In genomic region chrX:155027509-155028066, GRCh38 we compare ENCODE assay signal across 8 cellular contexts. TPM values are rescaled to one million over a fixed set of nuclear protein-coding genes. Genes with fewer than 3 reads are reported as not detected.
DNase-seq lines count a peak whose midpoint lies in the region; ATAC-seq, FAIRE-seq and TF ChIP-seq lines count a peak whose summit lies in the region.

No MANE protein-coding gene starts in this region.

- peaks cover 11 to 23% of the 10 kb centered on the region in 2 experiments for H3K4me1 ChIP-seq in K562 (replicated peaks in 1 of 2; ENCODE audit: control insufficient read depth in 2 of 2, insufficient read depth in 2 of 2, low read length in 2 of 2)

- under 1% methylated on average over 13 of the region's 14 CpGs for WGBS in K562 (ENCODE audit: insufficient coverage, low coverage, missing lambda C conversion rate)

- ATAC-seq in K562 (peak; percentile 28), HG02970 (IDR thresholded peaks at IDR 0.05; ENCODE audit: low FRiP score, unreplicated experiment) (no peak), HG02610 (IDR thresholded peaks at IDR 0.05; ENCODE audit: unreplicated experiment) (no peak)

- peak overlapping the region; percentile 82 for H3K4me2 ChIP-seq in K562 (ENCODE audit: insufficient read depth, low read length)

- TF ChIP-seq CTCF in 22Rv1 (IDR thresholded peaks at IDR 0.05) (no peak), K562 (IDR thresholded peaks at IDR 0.05 in 2 of 3, conservative IDR thresholded peaks at IDR 0.05 in 1 of 3; ENCODE audit: insufficient read depth in 2 of 3, low read depth in 1 of 3, low read length in 3 of 3) (no peak)

- peak; percentile 23 for TF ChIP-seq POLR2A in K562 (conservative IDR thresholded peaks at IDR 0.05)

- peaks cover 55% of the 10 kb centered on the region for H3K79me2 ChIP-seq in K562 (ENCODE audit: control insufficient read depth, insufficient read depth, low read length)

- H3K4me3 ChIP-seq in K562 (peak overlapping the region; percentile 51), iPS-18c (ENCODE audit: insufficient read depth, low read depth, low read length) (peak overlapping the region; percentile 61), skin epidermis (peak overlapping the region; percentile 47 to 72 (median 60))

- no peak for TF ChIP-seq EP300 in K562 (IDR thresholded peaks at IDR 0.05; ENCODE audit: low read length)

- H3K27ac ChIP-seq in 22Rv1 (peak overlapping the region; percentile 94), K562 (ENCODE audit: extremely low read depth, low read depth, low read length) (peak overlapping the region; percentile 95), skin epidermis (peak overlapping the region; percentile 76 to 97 (median 94))

- no peaks in the 10 kb centered on the region for H3K9me1 ChIP-seq in K562 (ENCODE audit: control insufficient read depth, insufficient read depth, low read length)

- H4K20me1 ChIP-seq in K562 (replicated peaks; ENCODE audit: control insufficient read depth, insufficient read depth, low read length): no peaks in the 10 kb centered on the region

- TF ChIP-seq RAD21 in K562 (CRISPR knock-in tag; conservative IDR thresholded peaks at IDR 0.05 in 1 of 2, IDR thresholded peaks at IDR 0.05 in 1 of 2): no peak

- H3K9me3 ChIP-seq in K562 (replicated peaks; ENCODE audit: control insufficient read depth, insufficient read depth, low read depth, low read length): no peaks in the 10 kb centered on the region
- H3K9me3 ChIP-seq in iPS-18c (ENCODE audit: control insufficient read depth, insufficient read depth, low read length): no peaks in the 10 kb centered on the region

- no peaks in the 10 kb centered on the region for H3K36me3 ChIP-seq in K562 (ENCODE audit: control insufficient read depth, insufficient read depth, low read length)

- no peaks in the 10 kb centered on the region for H3K27me3 ChIP-seq in K562 (ENCODE audit: control insufficient read depth in 2 of 2, insufficient read depth in 2 of 2, low read length in 2 of 2)

- in situ Hi-C loops in G401 (cut with HindIII; ENCODE audit: low sequenced_read_pairs) (no loop called here), K562 (cut with MboI) (no loop called here)

- intact Hi-C loops in K562 (cut with micrococcal nuclease): loop anchor here (2.0 kb wide), 1 partner anchor 41 kb away; no protein-coding TSS in a partner anchor

- CTCF ChIA-PET in K562 (lab: Yijun Ruan, JAX; ENCODE audit: low intra/inter-chr PET ratio): interaction anchor here (0.6 kb wide), 1 partner anchor 43 kb away, joined by 3 read pairs; no protein-coding TSS in a partner anchor

- DNase-seq in G401 (ENCODE audit: low spot score): peak; percentile 50
- peak; percentile 65 for DNase-seq in NCI-H69 (lab: John Stamatoyannopoulos, UW)
- peak in 1 of 4 experiments; percentile 44 for DNase-seq in K562 (ENCODE audit: extremely low read depth in 1 of 4, low spot score in 3 of 4)

- BruUV-seq in K562 (replicated peaks; lab: Mats Ljungman, UMichigan): TSS peak; percentile 77

- H3K9ac ChIP-seq in K562 (ENCODE audit: insufficient read depth in 1 of 2, low read depth in 2 of 2, low read length in 2 of 2): peak overlapping the region; percentile 93 to 97

- FAIRE-seq in K562 (lab: Jason Lieb, UNC): peak; percentile 68

- H2AFZ ChIP-seq in K562 (ENCODE audit: low read depth, low read length): peak overlapping the region; percentile 56

- POLR2A ChIA-PET in K562 (lab: Yijun Ruan, JAX): interaction anchor here (0.7 to 1.4 kb wide), 7 partner anchors 9 to 252 kb away, joined by 3 to 6 read pairs (median 3); no protein-coding TSS in a partner anchor

RNA-seq across cellular contexts. Expression of gene FUNDC2, which starts 0.9 kb away (rescaled TPM):
- total RNA-seq in G401 (2014; rRNA removed; shearing (Covaris generic)): 44.2 and 69.2 TPM in 2 replicates
- 19.4 and 29.9 TPM in 2 replicates for total RNA-seq in K562 (2011; cell fraction: chromatin; rRNA removed; ENCODE audit: low replicate concordance)
- 10.5 and 15.9 TPM in 2 replicates for total RNA-seq in K562 (2011; cell fraction: nucleolus; rRNA removed)
- total RNA-seq in K562 (2011; cell fraction: nucleoplasm; rRNA removed): 31.0 and 39.1 TPM in 2 replicates
- 50.3 and 50.6 TPM in 2 replicates for total RNA-seq in K562 (2014; rRNA removed)
- total RNA-seq in K562 (2014; rRNA removed; fragmentation: Illumina TruSeq; extraction: Trizol): 123 and 140 TPM in 2 replicates
- 90.4 and 98.8 TPM in 2 replicates for total RNA-seq in K562 (2015; rRNA removed; fragmentation: Illumina TruSeq; extraction: Trizol)
- total RNA-seq in K562 (2021): 90.2 and 91.2 TPM in 2 replicates
- 235 and 257 TPM in 2 replicates for polyA plus RNA-seq in K562 (2011; rRNA removed)
- 140 and 220 TPM in 2 replicates for polyA plus RNA-seq in K562 (2011; cell fraction: cytosol; rRNA removed)
- 60.3 and 105 TPM in 2 replicates for polyA plus RNA-seq in K562 (2011; cell fraction: nucleus; rRNA removed)
- polyA plus RNA-seq in K562 (2012): 96.4 and 113 TPM in 2 replicates
- 143 and 170 TPM in 2 replicates for polyA plus RNA-seq in K562 (2014; fragmentation: Illumina TruSeq; extraction: Trizol)
- 100 to 1,000 TPM; 146 to 185 TPM for polyA plus RNA-seq in K562 (2014; fragmentation: Nextera tagmentation; extraction: Ambion mirVana)
- 99.2 and 105 TPM in 2 replicates for polyA plus RNA-seq in K562 (2014; rRNA removed)
- polyA minus RNA-seq in K562 (2011; rRNA and poly(A)+ RNA removed): 76.3 and 89.3 TPM in 2 replicates
- 22.1 and 31.3 TPM in 2 replicates for polyA minus RNA-seq in K562 (2011; cell fraction: cytosol; rRNA and poly(A)+ RNA removed)
- polyA minus RNA-seq in K562 (2011; cell fraction: nucleus; rRNA and poly(A)+ RNA removed): 14.8 and 25.5 TPM in 2 replicates

RNA-seq across cellular contexts. Expression of gene F8, which starts 5.1 kb away (rescaled TPM):
- total RNA-seq in G401 (2014; rRNA removed; shearing (Covaris generic)): 0.18 and 0.44 TPM in 2 replicates
- total RNA-seq in K562 (2011; cell fraction: chromatin; rRNA removed; ENCODE audit: low replicate concordance): 1.9 and 2.1 TPM in 2 replicates
- total RNA-seq in K562 (2011; cell fraction: nucleolus; rRNA removed): 0.33 and 0.66 TPM in 2 replicates
- total RNA-seq in K562 (2011; cell fraction: nucleoplasm; rRNA removed): 0.95 and 2.0 TPM in 2 replicates
- total RNA-seq in K562 (2014; rRNA removed): 0.59 and 1.3 TPM in 2 replicates
- 0.91 and 0.93 TPM in 2 replicates for total RNA-seq in K562 (2014; rRNA removed; fragmentation: Illumina TruSeq; extraction: Trizol)
- total RNA-seq in K562 (2015; rRNA removed; fragmentation: Illumina TruSeq; extraction: Trizol): 1.7 and 2.2 TPM in 2 replicates
- 1.2 and 1.8 TPM in 2 replicates for total RNA-seq in K562 (2021)
- 3.8 and 6.4 TPM in 2 replicates for polyA plus RNA-seq in K562 (2011; rRNA removed)
- 1.4 and 2.9 TPM in 2 replicates for polyA plus RNA-seq in K562 (2011; cell fraction: cytosol; rRNA removed)
- polyA plus RNA-seq in K562 (2011; cell fraction: nucleus; rRNA removed): 2.5 and 4.6 TPM in 2 replicates
- polyA plus RNA-seq in K562 (2012): 2.8 and 5.7 TPM in 2 replicates
- 0.78 and 0.95 TPM in 2 replicates for polyA plus RNA-seq in K562 (2014; fragmentation: Illumina TruSeq; extraction: Trizol)
- polyA plus RNA-seq in K562 (2014; fragmentation: Nextera tagmentation; extraction: Ambion mirVana): under 1 TPM; 0.80 to 0.91 TPM
- polyA plus RNA-seq in K562 (2014; rRNA removed): 0.12 and 0.41 TPM in 2 replicates
- 4.3 and 17.2 TPM in 2 replicates for polyA minus RNA-seq in K562 (2011; rRNA and poly(A)+ RNA removed)
- polyA minus RNA-seq in K562 (2011; cell fraction: cytosol; rRNA and poly(A)+ RNA removed): 1.7 and 4.0 TPM in 2 replicates
- polyA minus RNA-seq in K562 (2011; cell fraction: nucleus; rRNA and poly(A)+ RNA removed): 0.94 and 6.9 TPM in 2 replicates

RNA-seq across cellular contexts. Expression of gene CMC4, which starts 43.3 kb away (rescaled TPM):
- 5.0 and 25.7 TPM in 2 replicates for total RNA-seq in G401 (2014; rRNA removed; shearing (Covaris generic))
- 2.8 and 13.6 TPM in 2 replicates for total RNA-seq in K562 (2011; cell fraction: chromatin; rRNA removed; ENCODE audit: low replicate concordance)
- total RNA-seq in K562 (2011; cell fraction: nucleolus; rRNA removed): 1.7 and 2.2 TPM in 2 replicates
- total RNA-seq in K562 (2011; cell fraction: nucleoplasm; rRNA removed): 3.4 and 4.4 TPM in 2 replicates
- total RNA-seq in K562 (2014; rRNA removed) (10.4 and 12.2 TPM in 2 replicates), K562 (2014; rRNA removed; fragmentation: Illumina TruSeq; extraction: Trizol) (8.0 and 9.1 TPM in 2 replicates), K562 (2015; rRNA removed; fragmentation: Illumina TruSeq; extraction: Trizol) (8.2 and 10.2 TPM in 2 replicates), K562 (2021) (5.3 and 5.4 TPM in 2 replicates)
- polyA plus RNA-seq in K562 (2011; rRNA removed) (14.6 and 16.2 TPM in 2 replicates), K562 (2014; fragmentation: Illumina TruSeq; extraction: Trizol) (12.4 and 13.8 TPM in 2 replicates), K562 (2014; fragmentation: Nextera tagmentation; extraction: Ambion mirVana) (1 to 10 TPM; 3.5 to 6.3 TPM), K562 (2014; rRNA removed) (16.9 and 19.8 TPM in 2 replicates)
- polyA plus RNA-seq in K562 (2011; cell fraction: cytosol; rRNA removed): 12.0 and 13.5 TPM in 2 replicates
- polyA plus RNA-seq in K562 (2011; cell fraction: nucleus; rRNA removed): 11.0 and 15.3 TPM in 2 replicates
- 9.8 and 12.7 TPM in 2 replicates for polyA plus RNA-seq in K562 (2012)
- 4.2 and 6.3 TPM in 2 replicates for polyA minus RNA-seq in K562 (2011; rRNA and poly(A)+ RNA removed)
- 1.7 TPM in 1 of 2 replicates, not detected in the other for polyA minus RNA-seq in K562 (2011; cell fraction: cytosol; rRNA and poly(A)+ RNA removed)
- polyA minus RNA-seq in K562 (2011; cell fraction: nucleus; rRNA and poly(A)+ RNA removed): 1.9 and 5.8 TPM in 2 replicates

RNA-seq across cellular contexts. Expression of gene MTCP1, which starts 43.3 kb away (rescaled TPM):
- 6.5 and 29.0 TPM in 2 replicates for total RNA-seq in G401 (2014; rRNA removed; shearing (Covaris generic))
- 6.2 and 9.6 TPM in 2 replicates for total RNA-seq in K562 (2011; cell fraction: chromatin; rRNA removed; ENCODE audit: low replicate concordance)
- total RNA-seq in K562 (2011; cell fraction: nucleolus; rRNA removed): 6.0 and 8.0 TPM in 2 replicates
- total RNA-seq in K562 (2011; cell fraction: nucleoplasm; rRNA removed): 9.2 and 16.0 TPM in 2 replicates
- total RNA-seq in K562 (2014; rRNA removed): 19.1 and 28.0 TPM in 2 replicates
- 24.2 and 27.1 TPM in 2 replicates for total RNA-seq in K562 (2014; rRNA removed; fragmentation: Illumina TruSeq; extraction: Trizol)
- total RNA-seq in K562 (2015; rRNA removed; fragmentation: Illumina TruSeq; extraction: Trizol): 17.0 and 20.8 TPM in 2 replicates
- total RNA-seq in K562 (2021): 22.9 and 27.6 TPM in 2 replicates
- 18.5 and 27.6 TPM in 2 replicates for polyA plus RNA-seq in K562 (2011; rRNA removed)
- polyA plus RNA-seq in K562 (2011; cell fraction: cytosol; rRNA removed): 3.2 and 6.2 TPM in 2 replicates
- 28.8 and 30.6 TPM in 2 replicates for polyA plus RNA-seq in K562 (2011; cell fraction: nucleus; rRNA removed)
- 23.5 and 33.1 TPM in 2 replicates for polyA plus RNA-seq in K562 (2012)
- 16.0 and 20.0 TPM in 2 replicates for polyA plus RNA-seq in K562 (2014; fragmentation: Illumina TruSeq; extraction: Trizol)
- 10 to 100 TPM; 12.7 to 20.9 TPM for polyA plus RNA-seq in K562 (2014; fragmentation: Nextera tagmentation; extraction: Ambion mirVana)
- polyA plus RNA-seq in K562 (2014; rRNA removed): 18.5 and 25.0 TPM in 2 replicates
- polyA minus RNA-seq in K562 (2011; rRNA and poly(A)+ RNA removed): 8.8 and 15.1 TPM in 2 replicates
- 5.2 and 10.8 TPM in 2 replicates for polyA minus RNA-seq in K562 (2011; cell fraction: cytosol; rRNA and poly(A)+ RNA removed)
- polyA minus RNA-seq in K562 (2011; cell fraction: nucleus; rRNA and poly(A)+ RNA removed): 6.9 and 8.2 TPM in 2 replicates

RNA-seq across cellular contexts. Expression of gene BRCC3, which starts 43.7 kb away (rescaled TPM):
- total RNA-seq in G401 (2014; rRNA removed; shearing (Covaris generic)): 6.0 and 8.9 TPM in 2 replicates
- total RNA-seq in K562 (2011; cell fraction: chromatin; rRNA removed; ENCODE audit: low replicate concordance): 18.6 and 34.1 TPM in 2 replicates
- total RNA-seq in K562 (2011; cell fraction: nucleolus; rRNA removed): 11.5 and 15.3 TPM in 2 replicates
- total RNA-seq in K562 (2011; cell fraction: nucleoplasm; rRNA removed): 17.7 and 18.2 TPM in 2 replicates
- 9.6 and 14.2 TPM in 2 replicates for total RNA-seq in K562 (2014; rRNA removed)
- 24.9 and 26.1 TPM in 2 replicates for total RNA-seq in K562 (2014; rRNA removed; fragmentation: Illumina TruSeq; extraction: Trizol)
- 24.9 and 26.7 TPM in 2 replicates for total RNA-seq in K562 (2015; rRNA removed; fragmentation: Illumina TruSeq; extraction: Trizol)
- 20.9 and 21.5 TPM in 2 replicates for total RNA-seq in K562 (2021)
- 30.2 and 42.9 TPM in 2 replicates for polyA plus RNA-seq in K562 (2011; rRNA removed)
- polyA plus RNA-seq in K562 (2011; cell fraction: cytosol; rRNA removed): 17.1 and 20.2 TPM in 2 replicates
- polyA plus RNA-seq in K562 (2011; cell fraction: nucleus; rRNA removed): 24.6 and 43.7 TPM in 2 replicates
- polyA plus RNA-seq in K562 (2012): 16.2 and 27.1 TPM in 2 replicates
- polyA plus RNA-seq in K562 (2014; fragmentation: Illumina TruSeq; extraction: Trizol): 25.1 and 33.5 TPM in 2 replicates
- polyA plus RNA-seq in K562 (2014; fragmentation: Nextera tagmentation; extraction: Ambion mirVana): 10 to 100 TPM; 31.2 to 44.8 TPM
- polyA plus RNA-seq in K562 (2014; rRNA removed): 20.2 and 23.3 TPM in 2 replicates
- polyA minus RNA-seq in K562 (2011; rRNA and poly(A)+ RNA removed): 37.2 and 41.2 TPM in 2 replicates
- polyA minus RNA-seq in K562 (2011; cell fraction: cytosol; rRNA and poly(A)+ RNA removed): 10.4 and 15.8 TPM in 2 replicates
- polyA minus RNA-seq in K562 (2011; cell fraction: nucleus; rRNA and poly(A)+ RNA removed): 18.8 and 20.1 TPM in 2 replicates
